In the genomic region with DNA sequence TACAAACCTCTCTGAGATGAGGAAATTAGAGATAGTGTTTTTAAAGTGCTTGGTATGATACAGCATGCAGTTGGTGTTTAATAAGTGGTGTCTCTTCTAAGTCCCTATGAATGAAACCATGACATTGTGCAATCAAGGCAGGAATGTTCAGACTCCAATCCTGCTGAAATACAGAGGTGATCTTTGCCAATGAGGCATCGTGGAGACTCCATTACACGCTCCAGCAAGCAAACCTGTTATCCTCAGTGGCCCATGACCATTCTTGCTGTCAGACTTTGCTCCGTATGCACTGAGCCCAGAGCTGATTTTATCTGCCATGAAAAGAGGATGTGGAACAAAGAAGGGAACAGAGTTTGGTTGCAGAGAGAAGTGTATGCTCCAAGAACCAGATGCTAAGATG, we compare ENCODE assay signal across 12 cellular contexts. TPM values are rescaled to one million over a fixed set of nuclear protein-coding genes. Genes with fewer than 3 reads are reported as not detected.
DNase-seq lines count a peak whose midpoint lies in the region; ATAC-seq and TF ChIP-seq lines count a peak whose summit lies in the region.
"Had no signal": no experiment of that assay in that cellular context is flagged by ENCODE, and none has a peak within 500 bp of the region (broad histone marks: within the 10 kb centered on the region; RNA-seq: fewer than 3 reads in every experiment).

No MANE protein-coding gene starts in this region.

- H3K27ac ChIP-seq in fibroblast of lung (ENCODE audit: insufficient read depth, low read length) = peak overlapping the region; percentile 59
- H3K27ac ChIP-seq: foreskin keratinocyte, psoas muscle, thoracic aorta had no signal

- no peak overlapping the region for H3K4me3 Mint-ChIP-seq in osteocyte (ENCODE audit: unreplicated experiment)

- H3K9me3 ChIP-seq in fibroblast of lung (ENCODE audit: control insufficient read depth, insufficient read depth, low read depth, low read length) = no peaks in the 10 kb centered on the region
- H3K9me3 ChIP-seq: psoas muscle, thoracic aorta had no signal

- H4K20me1 ChIP-seq in fibroblast of lung (ENCODE audit: control insufficient read depth, extremely low read depth, insufficient read depth, low read length) = no peaks in the 10 kb centered on the region

- no peak overlapping the region for H3K9ac ChIP-seq in fibroblast of lung (ENCODE audit: insufficient read depth, low read length)

- H3K27ac Mint-ChIP-seq in osteocyte (ENCODE audit: unreplicated experiment) = peak overlapping the region; percentile 89

- no peak overlapping the region for H3K4me3 ChIP-seq in fibroblast of lung (replicated peaks in 1 of 4; ENCODE audit: control extremely low read depth in 1 of 4, insufficient read depth in 1 of 4, low read depth in 3 of 4, low read length in 4 of 4)
- H3K4me3 ChIP-seq: psoas muscle had no signal

- H3K36me3 ChIP-seq in fibroblast of lung (ENCODE audit: control insufficient read depth, insufficient read depth, low read length) = no peaks in the 10 kb centered on the region
- H3K36me3 ChIP-seq: thoracic aorta had no signal

- H3K36me3 Mint-ChIP-seq in osteocyte (ENCODE audit: unreplicated experiment) = peaks cover 3% of the 10 kb centered on the region

- no peak for ATAC-seq in GM19395 (IDR thresholded peaks at IDR 0.05; ENCODE audit: unreplicated experiment)
- no peak for ATAC-seq in GM21825 (IDR thresholded peaks at IDR 0.05; ENCODE audit: unreplicated experiment)

- no peaks in the 10 kb centered on the region for H3K27me3 ChIP-seq in fibroblast of lung (ENCODE audit: control insufficient read depth, insufficient read depth, low read length)

- peak overlapping the region; percentile 52 for H3K4me2 ChIP-seq in fibroblast of lung (ENCODE audit: extremely low read depth, insufficient read depth, low read length)

- H3K27me3 Mint-ChIP-seq in osteocyte (ENCODE audit: unreplicated experiment) = peaks cover 12% of the 10 kb centered on the region

- peaks cover 13% of the 10 kb centered on the region for H3K9me3 Mint-ChIP-seq in osteocyte (ENCODE audit: unreplicated experiment)

- DNase-seq in GM03348 (ENCODE audit: low spot score) (peak; percentile 24), OCI-M1 (lab: John Stamatoyannopoulos, UW) (peak; percentile 50), fibroblast of lung (ENCODE audit: low read depth in 2 of 2) (no peak), osteocyte (ENCODE audit: extremely low spot score, unreplicated experiment) (no peak), T-helper 1 cell (no peak), NK-92 (lab: John Stamatoyannopoulos, UW; ENCODE audit: unreplicated experiment) (no peak)
- DNase-seq: activated T-cell treated with anti-CD3 and anti-CD28 coated beads, Interleukin-2, amount 50 U/mL, for 4 hours had no signal

- H3K4me1 ChIP-seq in fibroblast of lung (ENCODE audit: control insufficient read depth, extremely low read depth, insufficient read depth, low read length) = peaks cover 21% of the 10 kb centered on the region
- H3K4me1 ChIP-seq: foreskin keratinocyte had no signal

- no peak overlapping the region for H2AFZ ChIP-seq in fibroblast of lung (ENCODE audit: low read length)

- TF ChIP-seq CTCF in fibroblast of lung (conservative IDR thresholded peaks at IDR 0.05 in 1 of 2, IDR thresholded peaks at IDR 0.05 in 1 of 2; ENCODE audit: low read depth in 1 of 2, low read length in 2 of 2) (no peak), osteocyte (IDR thresholded peaks at IDR 0.05) (no peak)

- H3K79me2 ChIP-seq in fibroblast of lung (ENCODE audit: control insufficient read depth, insufficient read depth, low read length) = no peaks in the 10 kb centered on the region

- H3K4me1 Mint-ChIP-seq in osteocyte (ENCODE audit: unreplicated experiment) = peaks cover 44% of the 10 kb centered on the region

RNA-seq across cellular contexts. Expression of a gene that starts 47.3 kb away (rescaled TPM):
- total RNA-seq in fibroblast of lung (4.9 and 9.4 TPM in 2 replicates), osteocyte (2.3 and 4.0 TPM in 2 replicates)
- 3.2 and 5.1 TPM in 2 replicates for polyA plus RNA-seq in fibroblast of lung
- polyA plus RNA-seq in fibroblast of lung (2012) = 3.9 and 8.3 TPM in 2 replicates
- polyA minus RNA-seq in fibroblast of lung (ENCODE audit: low replicate concordance) = 1.2 and 1.9 TPM in 2 replicates

Comparison
In these comparisons a context has a peak if more than half of its experiments do, and no peak if none do; other contexts are left out.
1. DNase-seq: peak in GM03348 (single experiment) and OCI-M1 (single experiment); none in fibroblast of lung (0 of 2), osteocyte (single experiment), T-helper 1 cell (0 of 5) and NK-92 (single experiment).